Comparison of ENCODE assay signal across 1 cellular context in genomic region chr1:86704456-86704971, GRCh38.
TF ChIP-seq lines count a peak whose summit lies in the region.

TSS of gene SH3GLB1 (plus strand) at chr1:86704576. CDS start at chr1:86704900, 324 bp downstream.

TF ChIP-seq in H1, 55 proteins besides CTCF, POLR2A, EP300 and RAD21 (continued from another document):
- TF ChIP-seq BRCA1 (IDR thresholded peaks at IDR 0.05; ENCODE audit: low read depth, low read length), result peak; percentile 39; the same call in 1 of the 2 replicates
- peak; percentile 71 for TF ChIP-seq TBP (IDR thresholded peaks at IDR 0.05; ENCODE audit: low read depth, low read length)
- peak in 1 of 2 experiments; percentile 55; a peak in 2 of 4 replicates for TF ChIP-seq SIN3A (conservative IDR thresholded peaks at IDR 0.05 in 1 of 2, IDR thresholded peaks at IDR 0.05 in 1 of 2; ENCODE audit: low read depth in 1 of 2, low read length in 2 of 2)
- TF ChIP-seq GABPA (IDR thresholded peaks at IDR 0.05; ENCODE audit: borderline replicate concordance, insufficient read depth, low read length), result no peak
- peak; percentile 15 for TF ChIP-seq NANOG (IDR thresholded peaks at IDR 0.05; ENCODE audit: insufficient read depth, low read depth, low read length, poor library complexity, severe bottlenecking)
- TF ChIP-seq CREB1 (IDR thresholded peaks at IDR 0.05), result no peak; the same call in 1 of the 2 replicates
- TF ChIP-seq TAF7 (optimal IDR thresholded peaks at IDR 0.05; ENCODE audit: borderline replicate concordance, low read depth, low read length), result peak; percentile 49
- TF ChIP-seq EZH2 (IDR thresholded peaks at IDR 0.05; ENCODE audit: low read depth, low read length, severe bottlenecking), result no peak
- no peak; the same call in 1 of the 2 replicates for TF ChIP-seq MAX (IDR thresholded peaks at IDR 0.05)
- peak; percentile 32; the same call in 1 of the 2 replicates for TF ChIP-seq BACH1 (IDR thresholded peaks at IDR 0.05; ENCODE audit: low read length)
- TF ChIP-seq YY1 (IDR thresholded peaks at IDR 0.05; ENCODE audit: low read depth, low read length), result 0 out of 2 replicates have a peak, but pooled peaks have one; percentile 18
